In genomic region chr11:131889146-131889577, GRCh38 we compare ENCODE assay signal across 11 cellular contexts.
DNase-seq lines count a peak whose midpoint lies in the region; ATAC-seq and TF ChIP-seq lines count a peak whose summit lies in the region.
"Had no signal": no experiment of that assay in that cellular context is flagged by ENCODE, and none has a peak within 500 bp of the region (broad histone marks: within the 10 kb centered on the region; RNA-seq: fewer than 3 reads in every experiment).

No MANE protein-coding gene starts in this region.

- no peak for TF ChIP-seq CTCF in fibroblast of mammary gland (conservative IDR thresholded peaks at IDR 0.05; ENCODE audit: control insufficient read depth, insufficient read depth, low read depth, low read length)
- no peak for TF ChIP-seq CTCF in retinal pigment epithelial cell (conservative IDR thresholded peaks at IDR 0.05; ENCODE audit: low read depth, low read length)
- no peak for TF ChIP-seq CTCF in colonic mucosa (IDR thresholded peaks at IDR 0.05)

- DNase-seq in NCI-H2081 treated with DMSO at 0.1 percent for 48 hours (lab: John Stamatoyannopoulos, UW): peak; percentile 50
- peak; percentile 73 for DNase-seq in fibroblast of mammary gland (ENCODE audit: low read depth)
- peak; percentile 66 for DNase-seq in retinal pigment epithelial cell (ENCODE audit: low read depth)
- DNase-seq in activated T-cell treated with anti-CD3 and anti-CD28 coated beads, Interleukin-2, amount 50 U/mL, for 1 hour: no peak
- no peak for DNase-seq in D341Med (ENCODE audit: low spot score)
- no peak for DNase-seq in colonic mucosa
- no peak for DNase-seq in SJCRH30
- DNase-seq: naive thymus-derived CD8-positive, alpha-beta T cell; NCI-H526; stimulated activated naive CD8-positive, alpha-beta T cell treated with anti-CD3 and anti-CD28 coated beads, Interleukin-15, Interleukin-2, amounts not matched to agents 100 U/mL and 50 U/mL, for 24 hours had no signal

- H3K9me3 ChIP-seq in colonic mucosa (no peaks in the 10 kb centered on the region), SJCRH30 (replicated peaks) (no peaks in the 10 kb centered on the region)

- no peaks in the 10 kb centered on the region for H3K27me3 ChIP-seq in colonic mucosa
- no peaks in the 10 kb centered on the region for H3K27me3 ChIP-seq in SJCRH30

- no peak overlapping the region for H3K9ac ChIP-seq in colonic mucosa (ENCODE audit: low read depth in 2 of 2, low read length in 2 of 2)

- no peaks in the 10 kb centered on the region for H3K4me1 ChIP-seq in colonic mucosa
- no peaks in the 10 kb centered on the region for H3K4me1 ChIP-seq in SJCRH30

- H3K4me3 ChIP-seq in fibroblast of mammary gland (ENCODE audit: control insufficient read depth, low read depth, low read length) (no peak overlapping the region), retinal pigment epithelial cell (ENCODE audit: low read length) (no peak overlapping the region), colonic mucosa (no peak overlapping the region), SJCRH30 (no peak overlapping the region)

- H3K36me3 ChIP-seq in colonic mucosa (no peaks in the 10 kb centered on the region), SJCRH30 (no peaks in the 10 kb centered on the region)

- intact Hi-C loops in colonic mucosa (cut with DNase I): no loop called here

- H3K27ac ChIP-seq in colonic mucosa (no peak overlapping the region), SJCRH30 (no peak overlapping the region)

- ATAC-seq in GM18909 (IDR thresholded peaks at IDR 0.05; ENCODE audit: poor library complexity, unreplicated experiment): peak; percentile 33
- ATAC-seq: naive thymus-derived CD8-positive, alpha-beta T cell; stimulated activated naive CD8-positive, alpha-beta T cell treated with anti-CD3 and anti-CD28 coated beads, Interleukin-15, Interleukin-2, amounts not matched to agents 100 U/mL and 50 U/mL, for 24 hours had no signal

Comparison
In these comparisons a context has a peak if more than half of its experiments do, and no peak if none do; other contexts are left out.
1. DNase-seq: peak in NCI-H2081 treated with DMSO at 0.1 percent for 48 hours (single experiment), fibroblast of mammary gland (single experiment) and retinal pigment epithelial cell (single experiment); none in activated T-cell treated with anti-CD3 and anti-CD28 coated beads, Interleukin-2, amount 50 U/mL, for 1 hour (single experiment), D341Med (single experiment), colonic mucosa (single experiment) and SJCRH30 (0 of 2).